10 cellular contexts compared by ENCODE assay signal in genomic region chr2:116952254-116952653, GRCh38.
DNase-seq lines count a peak whose midpoint lies in the region; ATAC-seq and TF ChIP-seq lines count a peak whose summit lies in the region.
"Had no signal": no experiment of that assay in that cellular context is flagged by ENCODE, and none has a peak within 500 bp of the region (broad histone marks: within the 10 kb centered on the region; RNA-seq: fewer than 3 reads in every experiment).

No MANE protein-coding gene starts in this region.

- H3K4me1 ChIP-seq in OCI-LY3 (ENCODE audit: low read length), result no peaks in the 10 kb centered on the region
- H3K4me1 ChIP-seq in tibial nerve, result no peaks in the 10 kb centered on the region
- no peaks in the 10 kb centered on the region for H3K4me1 ChIP-seq in left lung

- no peaks in the 10 kb centered on the region for H3K9me3 Mint-ChIP-seq in endothelial cell (ENCODE audit: unreplicated experiment)

- H3K4me1 Mint-ChIP-seq in endothelial cell (ENCODE audit: unreplicated experiment), result peaks cover 7% of the 10 kb centered on the region
- H3K4me1 Mint-ChIP-seq: activated CD4-positive, alpha-beta T cell treated with anti-CD3 and anti-CD28 coated beads, Interleukin-2, amount 10 ng/mL, durations not matched to agents 24 days and 14 days had no signal

- H3K4me3 ChIP-seq in OCI-LY3 (ENCODE audit: low read length) (no peak overlapping the region), retinal pigment epithelial cell (ENCODE audit: low read length) (no peak overlapping the region), tibial nerve (no peak overlapping the region), left lung (no peak overlapping the region)

- ATAC-seq in left lung (no peak), left ventricle myocardium superior (no peak)

- no peak for TF ChIP-seq EP300 in tibial nerve (IDR thresholded peaks at IDR 0.05)

- no peak overlapping the region for H3K4me2 ChIP-seq in OCI-LY3 (ENCODE audit: low read length)

- DNase-seq in HT-29 (ENCODE audit: low spot score) (peak; percentile 29), endothelial cell (ENCODE audit: low spot score) (no peak), retinal pigment epithelial cell (ENCODE audit: low read depth) (no peak), tibial nerve (ENCODE audit: low spot score in 2 of 2) (no peak), left lung (no peak), left ventricle myocardium superior (no peak)
- DNase-seq: activated CD4-positive, alpha-beta T cell treated with anti-CD3 and anti-CD28 coated beads, Interleukin-2, amount 10 ng/mL, durations not matched to agents 24 days and 14 days; SW 1271 had no signal

- H3K4me3 Mint-ChIP-seq in endothelial cell (ENCODE audit: unreplicated experiment), result no peak overlapping the region
- H3K4me3 Mint-ChIP-seq: activated CD4-positive, alpha-beta T cell treated with anti-CD3 and anti-CD28 coated beads, Interleukin-2, amount 10 ng/mL, durations not matched to agents 24 days and 14 days had no signal

- H3K27ac ChIP-seq in OCI-LY3 (ENCODE audit: low read length) (no peak overlapping the region), tibial nerve (no peak overlapping the region), left lung (no peak overlapping the region)
- H3K27ac ChIP-seq: epithelial cell of prostate had no signal

- intact Hi-C loops in left lung (cut with DNase I), result no loop called here
- intact Hi-C loops in left ventricle myocardium superior (cut with micrococcal nuclease), result no loop called here

- H3K27ac Mint-ChIP-seq in endothelial cell (ENCODE audit: unreplicated experiment), result no peak overlapping the region
- H3K27ac Mint-ChIP-seq: activated CD4-positive, alpha-beta T cell treated with anti-CD3 and anti-CD28 coated beads, Interleukin-2, amount 10 ng/mL, durations not matched to agents 24 days and 14 days had no signal

- H4K20me1 ChIP-seq in OCI-LY3 (ENCODE audit: insufficient read depth, low read length), result no peaks in the 10 kb centered on the region

- no peak overlapping the region; the same call in 1 of the 2 replicates for H2AFZ ChIP-seq in OCI-LY3 (ENCODE audit: low read depth, low read length)

- WGBS in tibial nerve, 2 donors, result 27 to 35% methylated on average over 4 of the region's 4 CpGs

- H3K27me3 Mint-ChIP-seq in endothelial cell (ENCODE audit: unreplicated experiment), result no peaks in the 10 kb centered on the region
- H3K27me3 Mint-ChIP-seq: activated CD4-positive, alpha-beta T cell treated with anti-CD3 and anti-CD28 coated beads, Interleukin-2, amount 10 ng/mL, durations not matched to agents 24 days and 14 days had no signal

- H3K36me3 Mint-ChIP-seq in endothelial cell (ENCODE audit: low read depth, unreplicated experiment), result no peaks in the 10 kb centered on the region

- TF ChIP-seq CTCF in OCI-LY3 (IDR thresholded peaks at IDR 0.05; ENCODE audit: low read depth, low read length) (peak; percentile 67), endothelial cell (IDR thresholded peaks at IDR 0.05; ENCODE audit: unreplicated experiment) (peak; percentile 38), retinal pigment epithelial cell (conservative IDR thresholded peaks at IDR 0.05; ENCODE audit: low read depth, low read length) (peak; percentile 55), tibial nerve (IDR thresholded peaks at IDR 0.05) (no peak), left lung (IDR thresholded peaks at IDR 0.05) (no peak)

- H3K27me3 ChIP-seq in OCI-LY3 (ENCODE audit: low read depth, low read length) (no peaks in the 10 kb centered on the region), tibial nerve (no peaks in the 10 kb centered on the region), left lung (no peaks in the 10 kb centered on the region)

- H3K36me3 ChIP-seq in OCI-LY3 (replicated peaks; ENCODE audit: low read depth, low read length) (no peaks in the 10 kb centered on the region), tibial nerve (no peaks in the 10 kb centered on the region), left lung (no peaks in the 10 kb centered on the region)

- H3K9ac ChIP-seq in OCI-LY3 (ENCODE audit: low read length), result no peak overlapping the region

- no peak for TF ChIP-seq POLR2A in tibial nerve (IDR thresholded peaks at IDR 0.05)

- H3K9me3 ChIP-seq in OCI-LY3 (ENCODE audit: insufficient read depth, low read length) (no peaks in the 10 kb centered on the region), tibial nerve (peaks cover 0 to 7% (median 0%) of the 10 kb centered on the region in 4 donors), left lung (peaks cover 0 to 37% of the 10 kb centered on the region in 2 donors)

- no peaks in the 10 kb centered on the region for H3K79me2 ChIP-seq in OCI-LY3 (ENCODE audit: low read length)

Comparison
In these comparisons a context has a peak if more than half of its experiments do, and no peak if none do; other contexts are left out.
1. CTCF ChIP-seq: peak in OCI-LY3 (single experiment), endothelial cell (single experiment) and retinal pigment epithelial cell (single experiment); none in tibial nerve (0 of 5) and left lung (0 of 2).